Comparison of ENCODE assay signal across 20 cellular contexts in genomic region chr21:44638506-44639330, GRCh38. TPM values are rescaled to one million over a fixed set of nuclear protein-coding genes. Genes with fewer than 3 reads are reported as not detected.
"Had no signal": no experiment of that assay in that cellular context is flagged by ENCODE, and none has a peak within 500 bp of the region (broad histone marks: within the 10 kb centered on the region; RNA-seq: fewer than 3 reads in every experiment).

No MANE protein-coding gene starts in this region.

RNA-seq across cellular contexts. Expression of gene KRTAP10-10, which starts 1.6 kb away (rescaled TPM):
- total RNA-seq: activated CD4-positive, alpha-beta memory T cell treated with anti-CD3 and anti-CD28 coated beads for 36 hours; activated CD4-positive, alpha-beta T cell treated with anti-CD3 and anti-CD28 coated beads for 36 hours; activated CD4-positive, alpha-beta T cell treated with anti-CD3 and anti-CD28 coated beads, Interleukin-2, amount 10 ng/mL, durations not matched to agents 24 days and 14 days; activated naive CD4-positive, alpha-beta T cell treated with anti-CD3 and anti-CD28 coated beads for 36 hours; activated naive CD4-positive, alpha-beta T cell treated with anti-CD3 and anti-CD28 coated beads, Interleukin-2, amount 50 U/mL, for 72 hours; activated naive CD8-positive, alpha-beta T cell treated with anti-CD3 and anti-CD28 coated beads, Interleukin-2, amount 10 ng/mL, durations not matched to agents 7 days and 5 days; activated T-cell treated with anti-CD3 and anti-CD28 coated beads, Interleukin-2, amount 50 U/mL, for 4 hours; activated T-helper 1 cell treated with anti-CD3 and anti-CD28 coated beads, Interleukin-12 subunit alpha, Interleukin-12 subunit beta, Interleukin-2, Interleukin-4 antibody, amounts not matched to agents 30 ng/mL and 10 ng/mL and 1 ng/mL, durations not matched to agents 14 hours and 24 hours and 36 hours; activated T-helper 2 cell treated with anti-CD3 and anti-CD28 coated beads, Interferon-gamma antibody, Interleukin-2, Interleukin-4, amounts not matched to agents 10 μg/mL and 5 μg/mL and 100 μg/mL, durations not matched to agents 14 hours and 24 hours and 36 hours; ascending aorta; breast epithelium; cardiac septum; cerebellum; dermis blood vessel endothelial cell; epithelial cell of proximal tubule; esophagus squamous epithelium; fibroblast of lung; fibroblast of villous mesenchyme; gastroesophageal sphincter; glomerular endothelial cell had no signal
- polyA plus RNA-seq: fibroblast of lung had no signal

RNA-seq across cellular contexts. Expression of gene KRTAP10-11, which starts 7.5 kb away (rescaled TPM):
- total RNA-seq: activated CD4-positive, alpha-beta memory T cell treated with anti-CD3 and anti-CD28 coated beads for 36 hours; activated CD4-positive, alpha-beta T cell treated with anti-CD3 and anti-CD28 coated beads for 36 hours; activated CD4-positive, alpha-beta T cell treated with anti-CD3 and anti-CD28 coated beads, Interleukin-2, amount 10 ng/mL, durations not matched to agents 24 days and 14 days; activated naive CD4-positive, alpha-beta T cell treated with anti-CD3 and anti-CD28 coated beads for 36 hours; activated naive CD4-positive, alpha-beta T cell treated with anti-CD3 and anti-CD28 coated beads, Interleukin-2, amount 50 U/mL, for 72 hours; activated naive CD8-positive, alpha-beta T cell treated with anti-CD3 and anti-CD28 coated beads, Interleukin-2, amount 10 ng/mL, durations not matched to agents 7 days and 5 days; activated T-cell treated with anti-CD3 and anti-CD28 coated beads, Interleukin-2, amount 50 U/mL, for 4 hours; activated T-helper 1 cell treated with anti-CD3 and anti-CD28 coated beads, Interleukin-12 subunit alpha, Interleukin-12 subunit beta, Interleukin-2, Interleukin-4 antibody, amounts not matched to agents 30 ng/mL and 10 ng/mL and 1 ng/mL, durations not matched to agents 14 hours and 24 hours and 36 hours; activated T-helper 2 cell treated with anti-CD3 and anti-CD28 coated beads, Interferon-gamma antibody, Interleukin-2, Interleukin-4, amounts not matched to agents 10 μg/mL and 5 μg/mL and 100 μg/mL, durations not matched to agents 14 hours and 24 hours and 36 hours; ascending aorta; breast epithelium; cardiac septum; cerebellum; dermis blood vessel endothelial cell; epithelial cell of proximal tubule; esophagus squamous epithelium; fibroblast of lung; fibroblast of villous mesenchyme; gastroesophageal sphincter; glomerular endothelial cell had no signal
- polyA plus RNA-seq: fibroblast of lung had no signal

RNA-seq across cellular contexts. Expression of gene KRTAP10-9, which starts 11.8 kb away (rescaled TPM):
- total RNA-seq: activated CD4-positive, alpha-beta memory T cell treated with anti-CD3 and anti-CD28 coated beads for 36 hours; activated CD4-positive, alpha-beta T cell treated with anti-CD3 and anti-CD28 coated beads for 36 hours; activated CD4-positive, alpha-beta T cell treated with anti-CD3 and anti-CD28 coated beads, Interleukin-2, amount 10 ng/mL, durations not matched to agents 24 days and 14 days; activated naive CD4-positive, alpha-beta T cell treated with anti-CD3 and anti-CD28 coated beads for 36 hours; activated naive CD4-positive, alpha-beta T cell treated with anti-CD3 and anti-CD28 coated beads, Interleukin-2, amount 50 U/mL, for 72 hours; activated naive CD8-positive, alpha-beta T cell treated with anti-CD3 and anti-CD28 coated beads, Interleukin-2, amount 10 ng/mL, durations not matched to agents 7 days and 5 days; activated T-cell treated with anti-CD3 and anti-CD28 coated beads, Interleukin-2, amount 50 U/mL, for 4 hours; activated T-helper 1 cell treated with anti-CD3 and anti-CD28 coated beads, Interleukin-12 subunit alpha, Interleukin-12 subunit beta, Interleukin-2, Interleukin-4 antibody, amounts not matched to agents 30 ng/mL and 10 ng/mL and 1 ng/mL, durations not matched to agents 14 hours and 24 hours and 36 hours; activated T-helper 2 cell treated with anti-CD3 and anti-CD28 coated beads, Interferon-gamma antibody, Interleukin-2, Interleukin-4, amounts not matched to agents 10 μg/mL and 5 μg/mL and 100 μg/mL, durations not matched to agents 14 hours and 24 hours and 36 hours; ascending aorta; breast epithelium; cardiac septum; cerebellum; dermis blood vessel endothelial cell; epithelial cell of proximal tubule; esophagus squamous epithelium; fibroblast of lung; fibroblast of villous mesenchyme; gastroesophageal sphincter; glomerular endothelial cell had no signal
- polyA plus RNA-seq: fibroblast of lung had no signal

RNA-seq across cellular contexts. Expression of gene KRTAP12-4, which starts 15.7 kb away (rescaled TPM):
- total RNA-seq: activated CD4-positive, alpha-beta memory T cell treated with anti-CD3 and anti-CD28 coated beads for 36 hours; activated CD4-positive, alpha-beta T cell treated with anti-CD3 and anti-CD28 coated beads for 36 hours; activated CD4-positive, alpha-beta T cell treated with anti-CD3 and anti-CD28 coated beads, Interleukin-2, amount 10 ng/mL, durations not matched to agents 24 days and 14 days; activated naive CD4-positive, alpha-beta T cell treated with anti-CD3 and anti-CD28 coated beads for 36 hours; activated naive CD4-positive, alpha-beta T cell treated with anti-CD3 and anti-CD28 coated beads, Interleukin-2, amount 50 U/mL, for 72 hours; activated naive CD8-positive, alpha-beta T cell treated with anti-CD3 and anti-CD28 coated beads, Interleukin-2, amount 10 ng/mL, durations not matched to agents 7 days and 5 days; activated T-cell treated with anti-CD3 and anti-CD28 coated beads, Interleukin-2, amount 50 U/mL, for 4 hours; activated T-helper 1 cell treated with anti-CD3 and anti-CD28 coated beads, Interleukin-12 subunit alpha, Interleukin-12 subunit beta, Interleukin-2, Interleukin-4 antibody, amounts not matched to agents 30 ng/mL and 10 ng/mL and 1 ng/mL, durations not matched to agents 14 hours and 24 hours and 36 hours; activated T-helper 2 cell treated with anti-CD3 and anti-CD28 coated beads, Interferon-gamma antibody, Interleukin-2, Interleukin-4, amounts not matched to agents 10 μg/mL and 5 μg/mL and 100 μg/mL, durations not matched to agents 14 hours and 24 hours and 36 hours; ascending aorta; breast epithelium; cardiac septum; cerebellum; dermis blood vessel endothelial cell; epithelial cell of proximal tubule; esophagus squamous epithelium; fibroblast of lung; fibroblast of villous mesenchyme; gastroesophageal sphincter; glomerular endothelial cell had no signal
- polyA plus RNA-seq: fibroblast of lung had no signal

RNA-seq across cellular contexts. Expression of gene KRTAP12-3, which starts 19.0 kb away (rescaled TPM):
- total RNA-seq: activated CD4-positive, alpha-beta memory T cell treated with anti-CD3 and anti-CD28 coated beads for 36 hours; activated CD4-positive, alpha-beta T cell treated with anti-CD3 and anti-CD28 coated beads for 36 hours; activated CD4-positive, alpha-beta T cell treated with anti-CD3 and anti-CD28 coated beads, Interleukin-2, amount 10 ng/mL, durations not matched to agents 24 days and 14 days; activated naive CD4-positive, alpha-beta T cell treated with anti-CD3 and anti-CD28 coated beads for 36 hours; activated naive CD4-positive, alpha-beta T cell treated with anti-CD3 and anti-CD28 coated beads, Interleukin-2, amount 50 U/mL, for 72 hours; activated naive CD8-positive, alpha-beta T cell treated with anti-CD3 and anti-CD28 coated beads, Interleukin-2, amount 10 ng/mL, durations not matched to agents 7 days and 5 days; activated T-cell treated with anti-CD3 and anti-CD28 coated beads, Interleukin-2, amount 50 U/mL, for 4 hours; activated T-helper 1 cell treated with anti-CD3 and anti-CD28 coated beads, Interleukin-12 subunit alpha, Interleukin-12 subunit beta, Interleukin-2, Interleukin-4 antibody, amounts not matched to agents 30 ng/mL and 10 ng/mL and 1 ng/mL, durations not matched to agents 14 hours and 24 hours and 36 hours; activated T-helper 2 cell treated with anti-CD3 and anti-CD28 coated beads, Interferon-gamma antibody, Interleukin-2, Interleukin-4, amounts not matched to agents 10 μg/mL and 5 μg/mL and 100 μg/mL, durations not matched to agents 14 hours and 24 hours and 36 hours; ascending aorta; breast epithelium; cardiac septum; cerebellum; dermis blood vessel endothelial cell; epithelial cell of proximal tubule; esophagus squamous epithelium; fibroblast of lung; fibroblast of villous mesenchyme; gastroesophageal sphincter; glomerular endothelial cell had no signal
- polyA plus RNA-seq: fibroblast of lung had no signal
